1 cellular context compared by ENCODE assay signal in the genomic region with DNA sequence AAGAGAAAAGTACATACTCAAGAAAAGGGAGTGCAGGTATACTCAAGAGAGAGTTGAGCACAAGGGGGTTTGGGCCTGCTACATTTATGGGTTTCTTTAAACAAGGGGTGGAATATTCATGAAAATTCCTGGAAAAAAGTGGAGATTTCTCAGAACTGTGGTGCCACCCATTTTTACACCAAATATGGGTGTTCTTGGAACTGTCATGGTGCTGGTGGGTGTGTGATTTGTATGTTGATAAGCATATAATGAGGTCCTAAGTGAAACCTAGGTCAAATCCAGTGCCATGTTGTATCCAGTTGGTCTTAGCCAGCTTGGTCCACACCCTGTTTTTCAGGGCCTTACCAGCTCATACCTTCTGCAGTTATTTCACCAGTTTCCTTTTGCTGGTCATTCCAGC.
TF ChIP-seq lines count a peak whose summit lies in the region.

No MANE protein-coding gene starts in this region.

TF ChIP-seq in GM23338, 12 proteins besides CTCF, POLR2A, EP300 and RAD21 (continued from another document):
- TF ChIP-seq REST (IDR thresholded peaks at IDR 0.05; ENCODE audit: unreplicated experiment) (no peak), EZH2phosphoT487 (IDR thresholded peaks at IDR 0.05; ENCODE audit: unreplicated experiment) (no peak)
